Comparison of ENCODE assay signal across 8 cellular contexts in genomic region chr16:29790183-29790948, GRCh38. TPM values are rescaled to one million over a fixed set of nuclear protein-coding genes. Genes with fewer than 3 reads are reported as not detected.
DNase-seq lines count a peak whose midpoint lies in the region; ATAC-seq and TF ChIP-seq lines count a peak whose summit lies in the region.

TSS of gene KIF22 (plus strand) at chr16:29790751. CDS start at chr16:29790760, 9 bp downstream.

- H3K4me1 ChIP-seq in colonic mucosa, result no peaks in the 10 kb centered on the region

- DNase-seq in C1 segment of cervical spinal cord (lab: John Stamatoyannopoulos, UW), result peak; percentile 92 to 100 (median 97)
- peak; percentile 94 to 99 for DNase-seq in NCI-H526 (lab: John Stamatoyannopoulos, UW)
- peak; percentile 100 for DNase-seq in activated CD4-positive, alpha-beta T cell treated with anti-CD3 and anti-CD28 coated beads for 48 hours
- DNase-seq in colonic mucosa, result peak; percentile 100
- peak; percentile 99 to 100 for DNase-seq in stimulated activated CD4-positive, alpha-beta T cell treated with anti-CD3 and anti-CD28 coated beads, Interleukin-1b, Interleukin-23, amount 100 ng/mL, for 4 hours (ENCODE audit: low read depth in 2 of 2)

- H3K27ac ChIP-seq in colonic mucosa (peak within 1 kb of the TSS; percentile 83), layer of hippocampus (ENCODE audit: low read depth, low read length) (peak within 1 kb of the TSS; percentile 94)

- no peaks in the 10 kb centered on the region for H3K36me3 ChIP-seq in colonic mucosa

- H3K9me3 ChIP-seq in colonic mucosa, result no peaks in the 10 kb centered on the region

- H3K27me3 ChIP-seq in colonic mucosa, result no peaks in the 10 kb centered on the region
- H3K27me3 ChIP-seq in layer of hippocampus (ENCODE audit: control insufficient read depth, insufficient read depth, low read length), result no peaks in the 10 kb centered on the region

- H3K4me3 ChIP-seq in colonic mucosa, result peak within 1 kb of the TSS; percentile 78

- intact Hi-C loops in colonic mucosa (cut with DNase I), result no loop called here

- peak within 1 kb of the TSS; percentile 86 to 96 for H3K9ac ChIP-seq in colonic mucosa (ENCODE audit: low read depth in 2 of 2, low read length in 2 of 2)

- ATAC-seq in GM19324 (IDR thresholded peaks at IDR 0.05; ENCODE audit: low FRiP score, unreplicated experiment), result peak; percentile 91
- peak; percentile 75 for ATAC-seq in HG03469 (IDR thresholded peaks at IDR 0.05; ENCODE audit: unreplicated experiment)

- TF ChIP-seq CTCF in colonic mucosa (IDR thresholded peaks at IDR 0.05), result peak; percentile 73

RNA-seq across cellular contexts. Expression of gene KIF22, which starts in this region (rescaled TPM):
- 100 to 1,000 TPM in 1 of 2 donors, 10 to 100 TPM in 1; 60.7 to 150 TPM for total RNA-seq in colonic mucosa

Comparison
In these comparisons a context has a peak if more than half of its experiments do, and no peak if none do; other contexts are left out.
1. Peak in every context shown above with its lines: DNase-seq, ATAC-seq, H3K4me3 ChIP-seq and H3K27ac ChIP-seq.